ENCODE assay signal across 13 cellular contexts in the genomic region with DNA sequence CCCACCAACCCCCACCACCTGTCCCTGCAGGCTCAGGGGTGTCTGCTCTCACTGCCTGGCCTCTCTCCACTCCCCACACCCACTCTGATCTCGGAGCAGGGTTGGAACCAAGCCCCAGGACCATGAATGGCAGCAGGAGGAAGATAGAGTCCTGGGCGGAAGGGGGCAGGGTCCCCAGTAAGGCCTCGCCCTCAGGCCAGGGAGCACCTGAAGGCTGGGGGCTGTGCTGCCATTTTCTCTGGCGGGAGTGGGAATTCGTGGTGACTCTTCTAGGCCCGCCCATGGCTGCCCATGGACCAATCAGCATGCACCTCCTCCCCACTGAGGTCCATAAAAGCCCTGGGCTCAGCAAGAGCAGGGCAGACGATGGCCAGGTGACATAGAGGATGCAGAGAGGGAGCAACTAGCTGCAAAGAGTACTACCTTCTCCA. TPM values are rescaled to one million over a fixed set of nuclear protein-coding genes. Genes with fewer than 3 reads are reported as not detected.
DNase-seq lines count a peak whose midpoint lies in the region; ATAC-seq and TF ChIP-seq lines count a peak whose summit lies in the region.
"Had no signal": no experiment of that assay in that cellular context is flagged by ENCODE, and none has a peak within 500 bp of the region (broad histone marks: within the 10 kb centered on the region; RNA-seq: fewer than 3 reads in every experiment).

No MANE protein-coding gene starts in this region.

- H3K23me2 ChIP-seq in H9 (ENCODE audit: insufficient read length, low read depth, low read length, poor library complexity, severe bottlenecking): no peaks in the 10 kb centered on the region

- no peaks in the 10 kb centered on the region for H3K79me2 ChIP-seq in H9 (ENCODE audit: insufficient read depth, low read length)

- peak overlapping the region; percentile 32 to 69; a peak in 4 of 5 replicates for H3K4me3 Mint-ChIP-seq in H9
- H3K4me3 Mint-ChIP-seq in WTC11: peak overlapping the region; percentile 47
- no peak overlapping the region for H3K4me3 Mint-ChIP-seq in naive thymus-derived CD4-positive, alpha-beta T cell
- no peak overlapping the region for H3K4me3 Mint-ChIP-seq in activated naive CD4-positive, alpha-beta T cell treated with anti-CD3 and anti-CD28 coated beads for 36 hours
- H3K4me3 Mint-ChIP-seq: CD4-positive, alpha-beta memory T cell; IgD-negative memory B cell had no signal

- H4K5ac ChIP-seq in H9 (ENCODE audit: insufficient read length, low read depth, low read length): no peak overlapping the region

- no peak overlapping the region for H3K4me2 ChIP-seq in H9 (ENCODE audit: insufficient read depth, insufficient read length, low read length)

- H3K27me3 ChIP-seq in H9 (ENCODE audit: insufficient read depth, low read length): no peaks in the 10 kb centered on the region
- no peaks in the 10 kb centered on the region for H3K27me3 ChIP-seq in testis
- H3K27me3 ChIP-seq in naive thymus-derived CD4-positive, alpha-beta T cell (ENCODE audit: control insufficient read depth in 2 of 2, insufficient read depth in 2 of 2, low read length in 2 of 2): no peaks in the 10 kb centered on the region

- peak overlapping the region; percentile 67 for H3K18ac ChIP-seq in H9 (ENCODE audit: insufficient read length, low read depth, low read length)

- TF ChIP-seq CTCF in H9 (conservative IDR thresholded peaks at IDR 0.05) (no peak), WTC11 (IDR thresholded peaks at IDR 0.05) (no peak), testis (IDR thresholded peaks at IDR 0.05) (no peak)

- no peak overlapping the region for H2AFZ ChIP-seq in H9 (ENCODE audit: low read length)

- H2BK15ac ChIP-seq in H9 (ENCODE audit: low read depth, low read length): no peak overlapping the region

- no peak for TF ChIP-seq POLR2A in testis (IDR thresholded peaks at IDR 0.05)

- no peak overlapping the region for H2AK5ac ChIP-seq in H9 (ENCODE audit: insufficient read length, low read length)

- H2BK20ac ChIP-seq in H9 (ENCODE audit: low read depth, low read length, poor library complexity, severe bottlenecking): no peak overlapping the region

- H3K36me3 Mint-ChIP-seq in H9 (ENCODE audit: insufficient read depth in 1 of 3, low read depth in 3 of 3) (peaks cover 0 to 3% (median 0%) of the 10 kb centered on the region in 3 experiments; a peak in 2 of 7 replicates), WTC11 (no peaks in the 10 kb centered on the region)
- peaks cover 0 to 5% (median 0%) of the 10 kb centered on the region in 5 donors for H3K36me3 Mint-ChIP-seq in naive thymus-derived CD4-positive, alpha-beta T cell
- H3K36me3 Mint-ChIP-seq in activated naive CD4-positive, alpha-beta T cell treated with anti-CD3 and anti-CD28 coated beads for 36 hours (ENCODE audit: low read depth): no peaks in the 10 kb centered on the region
- H3K36me3 Mint-ChIP-seq: CD4-positive, alpha-beta memory T cell; IgD-negative memory B cell had no signal

- H3K9me3 ChIP-seq in H9 (ENCODE audit: control insufficient read depth, low read depth, low read length): no peaks in the 10 kb centered on the region
- H3K9me3 ChIP-seq in iPS-18c (ENCODE audit: control insufficient read depth, insufficient read depth, low read length): peaks cover 3% of the 10 kb centered on the region
- no peaks in the 10 kb centered on the region for H3K9me3 ChIP-seq in testis
- H3K9me3 ChIP-seq in naive thymus-derived CD4-positive, alpha-beta T cell (ENCODE audit: control insufficient read depth in 2 of 3, low read length in 3 of 3): no peaks in the 10 kb centered on the region

- H2BK5ac ChIP-seq in H9 (ENCODE audit: insufficient read length, low read length): no peak overlapping the region

- peak; percentile 89 for ATAC-seq in WTC11
- ATAC-seq in HG03159 (IDR thresholded peaks at IDR 0.05; ENCODE audit: unreplicated experiment): no peak
- ATAC-seq in naive thymus-derived CD4-positive, alpha-beta T cell: no peak

- H3K4me1 ChIP-seq in H9 (ENCODE audit: insufficient read depth, low read length) (no peaks in the 10 kb centered on the region), testis (no peaks in the 10 kb centered on the region)
- H3K4me1 ChIP-seq in naive thymus-derived CD4-positive, alpha-beta T cell (ENCODE audit: control insufficient read depth in 2 of 2, insufficient read depth in 2 of 2, low read length in 2 of 2): no peaks in the 10 kb centered on the region

- intact Hi-C loops in testis (cut with DNase I; ENCODE audit: low total_unique reads): no loop called here
- intact Hi-C loops in naive thymus-derived CD4-positive, alpha-beta T cell (cut with micrococcal nuclease): no loop called here
- intact Hi-C loops in activated naive CD4-positive, alpha-beta T cell treated with anti-CD3 and anti-CD28 coated beads for 36 hours (cut with micrococcal nuclease): no loop called here

- no peak overlapping the region for H3T11ph ChIP-seq in H9 (ENCODE audit: low read length)

- CTCF ChIA-PET in WTC11 (lab: Charles Lee): interaction anchor here (1.2 kb wide), 1 partner anchor 47 kb away, joined by 3 read pairs; no protein-coding TSS in a partner anchor
- CTCF ChIA-PET in naive thymus-derived CD4-positive, alpha-beta T cell (lab: Charles Lee): no interaction called here
- CTCF ChIA-PET in activated naive CD4-positive, alpha-beta T cell treated with anti-CD3 and anti-CD28 coated beads for 36 hours (lab: Charles Lee): interaction anchor here (1.2 kb wide), 1 partner anchor 9 kb away, joined by 3 read pairs; no protein-coding TSS in a partner anchor

- H3K4ac ChIP-seq in H9 (ENCODE audit: low read depth, low read length): no peak overlapping the region

- H3K9ac ChIP-seq in H9 (ENCODE audit: extremely low read depth, insufficient read length, low read length): no peak overlapping the region

- POLR2A ChIA-PET in WTC11 (lab: Charles Lee): interaction anchor here (1.7 kb wide), 1 partner anchor 46 kb away, joined by 8 read pairs; a partner anchor contains a TSS
- POLR2A ChIA-PET in naive thymus-derived CD4-positive, alpha-beta T cell (lab: Charles Lee): no interaction called here

- no peak overlapping the region for H2BK120ac ChIP-seq in H9 (ENCODE audit: low read depth, low read length, poor library complexity, severe bottlenecking)

- H4K20me1 ChIP-seq in H9 (ENCODE audit: control insufficient read depth, insufficient read depth, insufficient read length): no peaks in the 10 kb centered on the region

- no CpG with 5 or more reads among the region's 7 CpGs for WGBS in H9 (ENCODE audit: extremely low coverage, insufficient read length, low lambda C conversion rate)
- 75 to 87% methylated on average over 3 to 7 of the region's 7 CpGs for WGBS in testis, 2 donors

- H3K4me1 Mint-ChIP-seq in H9: peaks cover 3 to 13% of the 10 kb centered on the region in 2 experiments
- H3K4me1 Mint-ChIP-seq in WTC11: peaks cover 12% of the 10 kb centered on the region
- H3K4me1 Mint-ChIP-seq in naive thymus-derived CD4-positive, alpha-beta T cell: peaks cover 0 to 1% (median 0%) of the 10 kb centered on the region in 7 donors
- no peaks in the 10 kb centered on the region for H3K4me1 Mint-ChIP-seq in activated naive CD4-positive, alpha-beta T cell treated with anti-CD3 and anti-CD28 coated beads for 36 hours (ENCODE audit: low read depth)
- H3K4me1 Mint-ChIP-seq: CD4-positive, alpha-beta memory T cell; IgD-negative memory B cell had no signal

- H3K79me1 ChIP-seq in H9 (ENCODE audit: insufficient read depth, low read depth, low read length, poor library complexity, severe bottlenecking): no peaks in the 10 kb centered on the region

- no peak overlapping the region for H4K91ac ChIP-seq in H9 (ENCODE audit: insufficient read length, low read depth, low read length)

- no peaks in the 10 kb centered on the region for H3K36me3 ChIP-seq in testis (ENCODE audit: low read depth, missing control alignments)
- no peaks in the 10 kb centered on the region for H3K36me3 ChIP-seq in naive thymus-derived CD4-positive, alpha-beta T cell (ENCODE audit: control insufficient read depth in 2 of 3, insufficient read depth in 3 of 3, low read length in 3 of 3)

- H3K27ac ChIP-seq in H9 (ENCODE audit: insufficient read length, low read depth, low read length): no peak overlapping the region
- no peak overlapping the region for H3K27ac ChIP-seq in testis
- no peak overlapping the region for H3K27ac ChIP-seq in naive thymus-derived CD4-positive, alpha-beta T cell (ENCODE audit: low read depth, low read length)

- no peak overlapping the region for H3K56ac ChIP-seq in H9 (ENCODE audit: insufficient read length, low read depth, low read length)

- H3K27me3 Mint-ChIP-seq in H9 (ENCODE audit: low read depth) (no peaks in the 10 kb centered on the region), WTC11 (ENCODE audit: low read depth) (no peaks in the 10 kb centered on the region)
- peaks cover 0 to 2% (median 0%) of the 10 kb centered on the region in 5 donors for H3K27me3 Mint-ChIP-seq in naive thymus-derived CD4-positive, alpha-beta T cell
- no peaks in the 10 kb centered on the region for H3K27me3 Mint-ChIP-seq in activated naive CD4-positive, alpha-beta T cell treated with anti-CD3 and anti-CD28 coated beads for 36 hours (ENCODE audit: low read depth)
- H3K27me3 Mint-ChIP-seq: IgD-negative memory B cell had no signal

- H3K14ac ChIP-seq in H9 (ENCODE audit: insufficient read depth, low read length): no peak overlapping the region

- H3K4me3 ChIP-seq in iPS-18c (ENCODE audit: insufficient read depth, low read depth, low read length): peak overlapping the region; percentile 26; the same call in 1 of the 2 replicates
- peak overlapping the region in 1 of 2 donors; percentile 29 for H3K4me3 ChIP-seq in testis
- H3K4me3 ChIP-seq in naive thymus-derived CD4-positive, alpha-beta T cell (ENCODE audit: low read length): no peak overlapping the region

- peak; percentile 93 for DNase-seq in H9
- peak; percentile 73 for DNase-seq in WTC11 (ENCODE audit: low spot score)
- DNase-seq in testis: peak; percentile 41
- DNase-seq in naive thymus-derived CD4-positive, alpha-beta T cell: no peak
- DNase-seq in activated naive CD4-positive, alpha-beta T cell treated with anti-CD3 and anti-CD28 coated beads for 36 hours: no peak
- DNase-seq: CD4-positive, alpha-beta memory T cell; MV-4-11; NCI-H1417 treated with DMSO at 0.1 percent for 48 hours; NCI-H2029; NCI-H510A treated with DMSO at 0.1 percent for 48 hours had no signal

- no peak overlapping the region for H4K8ac ChIP-seq in H9 (replicated peaks; ENCODE audit: insufficient read length, low read depth, low read length)

- H2BK12ac ChIP-seq in H9 (ENCODE audit: insufficient read length, low read depth, low read length): no peak overlapping the region

- no peaks in the 10 kb centered on the region; a peak in 1 of 5 replicates for H3K9me3 Mint-ChIP-seq in H9
- no peaks in the 10 kb centered on the region for H3K9me3 Mint-ChIP-seq in WTC11
- H3K9me3 Mint-ChIP-seq in naive thymus-derived CD4-positive, alpha-beta T cell: peaks cover 0 to 3% (median 0%) of the 10 kb centered on the region in 11 donors
- no peaks in the 10 kb centered on the region for H3K9me3 Mint-ChIP-seq in activated naive CD4-positive, alpha-beta T cell treated with anti-CD3 and anti-CD28 coated beads for 36 hours
- H3K9me3 Mint-ChIP-seq: CD4-positive, alpha-beta memory T cell; IgD-negative memory B cell had no signal

- H3K27ac Mint-ChIP-seq in H9: no peak overlapping the region; a peak in 1 of 7 replicates
- H3K27ac Mint-ChIP-seq in WTC11: no peak overlapping the region
- H3K27ac Mint-ChIP-seq in naive thymus-derived CD4-positive, alpha-beta T cell: no peak overlapping the region
- no peak overlapping the region for H3K27ac Mint-ChIP-seq in activated naive CD4-positive, alpha-beta T cell treated with anti-CD3 and anti-CD28 coated beads for 36 hours
- H3K27ac Mint-ChIP-seq: CD4-positive, alpha-beta memory T cell; IgD-negative memory B cell had no signal

- H3K23ac ChIP-seq in H9 (ENCODE audit: insufficient read length, low read depth, low read length): no peak overlapping the region

RNA-seq across cellular contexts. Expression of a gene that starts 25.0 kb away (rescaled TPM):
- total RNA-seq in H9 (2021) (11.4 and 11.5 TPM in 2 replicates), WTC11 (2021) (9.2 to 10.3 TPM (median 10.2 TPM) in 3 replicates), testis (10 to 100 TPM; 13.1 to 13.9 TPM)
- 10.6 TPM for polyA plus RNA-seq in testis (ENCODE audit: insufficient read depth, low read depth, low replicate concordance)
- total RNA-seq in naive thymus-derived CD4-positive, alpha-beta T cell: 1 to 10 TPM; 3.9 to 9.2 (median 7.7) TPM
- polyA plus RNA-seq in naive thymus-derived CD4-positive, alpha-beta T cell: 1 to 10 TPM; 3.0 to 3.2 TPM
- total RNA-seq in activated naive CD4-positive, alpha-beta T cell treated with anti-CD3 and anti-CD28 coated beads for 36 hours: 1 to 10 TPM; 3.9 to 4.0 TPM

RNA-seq across cellular contexts. Expression of a gene that starts 46.3 kb away (rescaled TPM):
- total RNA-seq in H9 (2021) (7.1 and 7.2 TPM in 2 replicates), WTC11 (2021) (9.6 to 10.5 TPM (median 10.2 TPM) in 3 replicates), testis (10 to 100 TPM; 17.9 to 19.8 TPM)
- polyA plus RNA-seq in testis (ENCODE audit: insufficient read depth, low read depth, low replicate concordance): 7.0 TPM
- 1 to 10 TPM; 6.5 to 9.8 (median 8.6) TPM for total RNA-seq in naive thymus-derived CD4-positive, alpha-beta T cell
- polyA plus RNA-seq in naive thymus-derived CD4-positive, alpha-beta T cell: 1 to 10 TPM; 2.8 to 4.8 TPM
- 1 to 10 TPM; 8.1 to 8.2 TPM for total RNA-seq in activated naive CD4-positive, alpha-beta T cell treated with anti-CD3 and anti-CD28 coated beads for 36 hours

Comparison
In these comparisons a context has a peak if more than half of its experiments do, and no peak if none do; other contexts are left out.
1. DNase-seq: peak in H9 (single experiment), WTC11 (single experiment) and testis (single experiment); none in naive thymus-derived CD4-positive, alpha-beta T cell (0 of 9) and activated naive CD4-positive, alpha-beta T cell treated with anti-CD3 and anti-CD28 coated beads for 36 hours (single experiment).
2. H3K4me3 Mint-ChIP-seq: peak in H9 (2 of 2) and WTC11 (single experiment); none in naive thymus-derived CD4-positive, alpha-beta T cell (0 of 10) and activated naive CD4-positive, alpha-beta T cell treated with anti-CD3 and anti-CD28 coated beads for 36 hours (single experiment).